Comparison of ENCODE assay signal across 8 cellular contexts in genomic region chrX:150574824-150575409, GRCh38. TPM values are rescaled to one million over a fixed set of nuclear protein-coding genes. Genes with fewer than 3 reads are reported as not detected.
DNase-seq lines count a peak whose midpoint lies in the region; ATAC-seq and TF ChIP-seq lines count a peak whose summit lies in the region.

No MANE protein-coding gene starts in this region.

- ATAC-seq in HG03066 (IDR thresholded peaks at IDR 0.05; ENCODE audit: low read depth, unreplicated experiment): peak; percentile 56
- ATAC-seq in upper lobe of right lung: no peak
- no peak for ATAC-seq in HG03460 (IDR thresholded peaks at IDR 0.05; ENCODE audit: unreplicated experiment)

- no peaks in the 10 kb centered on the region for H3K36me3 Mint-ChIP-seq in activated naive CD4-positive, alpha-beta T cell treated with anti-CD3 and anti-CD28 coated beads, Interleukin-2, amount 50 U/mL, for 24 hours

- no peaks in the 10 kb centered on the region for H3K27me3 ChIP-seq in upper lobe of right lung

- H3K27me3 Mint-ChIP-seq in activated naive CD4-positive, alpha-beta T cell treated with anti-CD3 and anti-CD28 coated beads, Interleukin-2, amount 50 U/mL, for 24 hours: no peaks in the 10 kb centered on the region

- peaks cover 22% of the 10 kb centered on the region for H3K4me1 ChIP-seq in upper lobe of right lung

- no peaks in the 10 kb centered on the region for H3K36me3 ChIP-seq in upper lobe of right lung

- no peaks in the 10 kb centered on the region for H3K9me3 Mint-ChIP-seq in activated naive CD4-positive, alpha-beta T cell treated with anti-CD3 and anti-CD28 coated beads, Interleukin-2, amount 50 U/mL, for 24 hours

- DNase-seq in stimulated activated CD4-positive, alpha-beta T cell treated with anti-CD3 and anti-CD28 coated beads, Interleukin-12 subunit alpha, Interleukin-12 subunit beta, amount 100 ng/mL, for 4 hours: peak; percentile 6
- no peak for DNase-seq in stimulated activated CD4-positive, alpha-beta T cell treated with anti-CD3 and anti-CD28 coated beads, Interleukin-4, amount 100 ng/mL, for 4 hours
- DNase-seq in upper lobe of right lung (no peak), amniotic stem cell (lab: John Stamatoyannopoulos, UW) (no peak), NCI-H2227 treated with DMSO at 0.1 percent for 48 hours (lab: John Stamatoyannopoulos, UW) (no peak)

- H3K4me1 Mint-ChIP-seq in activated naive CD4-positive, alpha-beta T cell treated with anti-CD3 and anti-CD28 coated beads, Interleukin-2, amount 50 U/mL, for 24 hours: peaks cover 81% of the 10 kb centered on the region

- H3K9me3 ChIP-seq in upper lobe of right lung: no peaks in the 10 kb centered on the region

- TF ChIP-seq CTCF in upper lobe of right lung (IDR thresholded peaks at IDR 0.05): no peak

- intact Hi-C loops in upper lobe of right lung (cut with DNase I): no loop called here

- peak overlapping the region; percentile 80 for H3K4me3 Mint-ChIP-seq in activated naive CD4-positive, alpha-beta T cell treated with anti-CD3 and anti-CD28 coated beads, Interleukin-2, amount 50 U/mL, for 24 hours

- H3K27ac ChIP-seq in upper lobe of right lung: peak overlapping the region; percentile 24

- H3K4me3 ChIP-seq in upper lobe of right lung: no peak overlapping the region

- peak overlapping the region; percentile 98 for H3K27ac Mint-ChIP-seq in activated naive CD4-positive, alpha-beta T cell treated with anti-CD3 and anti-CD28 coated beads, Interleukin-2, amount 50 U/mL, for 24 hours

RNA-seq across cellular contexts. Expression of gene MTM1, which starts 6.5 kb away (rescaled TPM):
- total RNA-seq in upper lobe of right lung: 28.4 TPM
